In the genomic region with DNA sequence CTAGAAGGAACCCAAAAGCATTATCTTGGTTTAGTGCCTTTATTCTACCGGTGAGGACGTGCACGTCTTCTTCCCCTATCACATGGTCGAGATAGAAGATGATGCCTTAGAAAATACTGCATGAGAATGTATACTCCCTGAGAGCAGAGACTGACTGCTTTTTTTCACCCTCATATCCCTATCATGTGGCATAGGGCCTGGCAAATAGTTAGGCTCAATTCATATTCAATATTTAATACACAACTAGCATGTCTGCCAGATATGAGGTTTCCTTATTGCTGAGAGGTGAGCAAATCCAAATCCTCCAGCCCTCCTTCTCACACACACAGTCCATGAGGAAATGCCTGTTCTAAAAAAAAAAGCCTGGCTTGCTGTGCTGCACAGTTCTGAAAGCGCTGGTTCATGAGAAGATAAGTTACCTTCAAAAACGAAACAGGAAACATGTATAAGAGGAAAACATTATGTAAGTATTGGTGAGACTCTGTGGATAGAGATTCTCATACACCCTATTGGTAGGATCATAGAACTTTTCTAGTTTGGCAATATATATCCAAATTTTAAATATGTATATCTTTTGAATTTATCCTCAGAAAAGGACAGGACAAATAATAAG, we compare ENCODE assay signal across 1 cellular context.
TF ChIP-seq lines count a peak whose summit lies in the region.

No MANE protein-coding gene starts in this region.

TF ChIP-seq in GM12878, 131 proteins besides CTCF, POLR2A, EP300 and RAD21:
- no peak for TF ChIP-seq IRF3 (IDR thresholded peaks at IDR 0.05)
- TF ChIP-seq ETV6 (conservative IDR thresholded peaks at IDR 0.05 in 1 of 2, IDR thresholded peaks at IDR 0.05 in 1 of 2; ENCODE audit: borderline replicate concordance in 1 of 2, low read depth in 1 of 2), result peak in 1 of 2 experiments; percentile 57; a peak in 1 of 4 replicates
- no peak for TF ChIP-seq SPI1 (IDR thresholded peaks at IDR 0.05; ENCODE audit: borderline replicate concordance, insufficient read depth, low read depth, low read length)
